In the genomic region with DNA sequence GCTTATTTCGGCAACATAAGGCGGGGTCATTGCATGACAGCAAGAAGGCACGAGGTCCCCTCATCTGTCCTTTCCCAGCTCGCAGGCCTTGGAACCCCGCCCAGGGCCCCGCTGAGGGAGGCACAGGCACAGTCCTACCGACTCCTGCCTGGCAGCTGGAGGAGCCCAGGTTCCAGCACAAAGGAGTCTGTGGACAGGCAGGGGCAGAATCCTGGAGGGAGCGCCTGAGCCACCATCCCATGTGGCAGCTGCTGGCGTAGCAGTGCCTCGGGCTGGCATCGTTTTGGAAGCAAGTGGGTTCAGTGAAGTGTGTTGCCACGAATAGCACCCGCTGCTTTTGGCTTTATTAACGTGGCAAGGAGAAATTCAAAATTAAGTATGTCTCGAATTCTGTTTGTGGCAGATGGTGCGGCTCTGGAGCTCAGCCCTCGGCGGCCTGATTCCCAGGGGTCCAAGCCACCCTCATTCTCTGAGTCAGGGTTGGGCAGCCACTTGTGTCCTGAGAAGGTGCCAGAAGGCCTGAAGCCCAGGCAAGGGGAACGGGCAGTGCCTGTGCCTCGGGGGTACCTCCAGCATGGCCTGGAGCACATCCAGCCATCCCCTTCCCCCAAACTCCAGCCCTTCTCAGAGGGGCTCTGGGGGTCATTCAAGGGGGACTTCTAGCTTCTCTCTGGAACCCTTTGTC, we compare ENCODE assay signal across 9 cellular contexts. TPM values are rescaled to one million over a fixed set of nuclear protein-coding genes. Genes with fewer than 3 reads are reported as not detected.
DNase-seq lines count a peak whose midpoint lies in the region; ATAC-seq and TF ChIP-seq lines count a peak whose summit lies in the region.
"Had no signal": no experiment of that assay in that cellular context is flagged by ENCODE, and none has a peak within 500 bp of the region (broad histone marks: within the 10 kb centered on the region; RNA-seq: fewer than 3 reads in every experiment).

No MANE protein-coding gene starts in this region.

- H3K4me1 ChIP-seq in colonic mucosa (no peaks in the 10 kb centered on the region), lower lobe of right lung (peaks cover 25% of the 10 kb centered on the region), upper lobe of right lung (peaks cover 15% of the 10 kb centered on the region)

- H3K9me3 ChIP-seq in colonic mucosa (no peaks in the 10 kb centered on the region), lower lobe of right lung (no peaks in the 10 kb centered on the region), upper lobe of right lung (no peaks in the 10 kb centered on the region)

- no peak for TF ChIP-seq CTCF in colonic mucosa (IDR thresholded peaks at IDR 0.05)
- TF ChIP-seq CTCF in lower lobe of right lung (IDR thresholded peaks at IDR 0.05) = no peak
- no peak for TF ChIP-seq CTCF in upper lobe of right lung (IDR thresholded peaks at IDR 0.05)

- peak; percentile 22 for DNase-seq in DMS79 treated with DMSO at 0.1 percent for 48 hours (lab: John Stamatoyannopoulos, UW)
- no peak for DNase-seq in DMS79 (lab: John Stamatoyannopoulos, UW)
- DNase-seq in colonic mucosa = peak; percentile 42
- no peak for DNase-seq in lower lobe of right lung
- no peak for DNase-seq in upper lobe of right lung
- no peak for DNase-seq in stimulated activated CD4-positive, alpha-beta T cell treated with anti-CD3 and anti-CD28 coated beads, Interleukin-4, amount 100 ng/mL, for 24 hours

- H3K36me3 ChIP-seq in colonic mucosa (no peaks in the 10 kb centered on the region), lower lobe of right lung (peaks cover 58% of the 10 kb centered on the region), upper lobe of right lung (peaks cover 44% of the 10 kb centered on the region)

- no peak overlapping the region for H3K9ac ChIP-seq in colonic mucosa (ENCODE audit: low read depth in 2 of 2, low read length in 2 of 2)

- intact Hi-C loops in colonic mucosa (cut with DNase I) = no loop called here
- intact Hi-C loops in lower lobe of right lung (cut with DNase I) = no loop called here
- intact Hi-C loops in upper lobe of right lung (cut with DNase I) = no loop called here

- peak overlapping the region; percentile 8 for H3K27ac ChIP-seq in colonic mucosa
- peak overlapping the region; percentile 75 for H3K27ac ChIP-seq in lower lobe of right lung
- peak overlapping the region; percentile 67 for H3K27ac ChIP-seq in upper lobe of right lung

- H3K4me3 ChIP-seq in colonic mucosa (no peak overlapping the region), lower lobe of right lung (no peak overlapping the region), upper lobe of right lung (no peak overlapping the region)

- ATAC-seq in lower lobe of right lung (peak in 1 of 2 donors; percentile 1), upper lobe of right lung (no peak), HG02973 (IDR thresholded peaks at IDR 0.05; ENCODE audit: unreplicated experiment) (no peak), GM18909 (IDR thresholded peaks at IDR 0.05; ENCODE audit: poor library complexity, unreplicated experiment) (no peak)
- ATAC-seq: stimulated activated memory B cell treated with anti-CD40 and anti-IgM and Interleukin-4, amounts not matched to agents 10 μg/mL and 1 μg/mL and 100 μg/mL, for 72 hours had no signal

- no peaks in the 10 kb centered on the region for H3K27me3 ChIP-seq in colonic mucosa
- no peaks in the 10 kb centered on the region for H3K27me3 ChIP-seq in lower lobe of right lung (ENCODE audit: low read depth)
- no peaks in the 10 kb centered on the region for H3K27me3 ChIP-seq in upper lobe of right lung

RNA-seq across cellular contexts. Expression of a gene that starts 35.9 kb away (rescaled TPM):
- total RNA-seq in colonic mucosa (10 to 100 TPM; 34.3 to 44.1 TPM), lower lobe of right lung (39.3 TPM), upper lobe of right lung (42.8 TPM)

RNA-seq across cellular contexts. Expression of a gene that starts 59.4 kb away (rescaled TPM):
- total RNA-seq in colonic mucosa (10 to 100 TPM; 20.2 to 23.4 TPM), lower lobe of right lung (44.8 TPM), upper lobe of right lung (41.0 TPM)

Comparison
In these comparisons a context has a peak if more than half of its experiments do, and no peak if none do; other contexts are left out.
1. DNase-seq: peak in DMS79 treated with DMSO at 0.1 percent for 48 hours (single experiment) and colonic mucosa (single experiment); none in DMS79 (single experiment), lower lobe of right lung (single experiment), upper lobe of right lung (single experiment) and stimulated activated CD4-positive, alpha-beta T cell treated with anti-CD3 and anti-CD28 coated beads, Interleukin-4, amount 100 ng/mL, for 24 hours (single experiment).
2. H3K27ac ChIP-seq: peak in every context shown above with its lines; median percentile 75 in lower lobe of right lung; 67 in upper lobe of right lung; 8 in colonic mucosa.